Comparison of ENCODE assay signal across 23 cellular contexts in the genomic region with DNA sequence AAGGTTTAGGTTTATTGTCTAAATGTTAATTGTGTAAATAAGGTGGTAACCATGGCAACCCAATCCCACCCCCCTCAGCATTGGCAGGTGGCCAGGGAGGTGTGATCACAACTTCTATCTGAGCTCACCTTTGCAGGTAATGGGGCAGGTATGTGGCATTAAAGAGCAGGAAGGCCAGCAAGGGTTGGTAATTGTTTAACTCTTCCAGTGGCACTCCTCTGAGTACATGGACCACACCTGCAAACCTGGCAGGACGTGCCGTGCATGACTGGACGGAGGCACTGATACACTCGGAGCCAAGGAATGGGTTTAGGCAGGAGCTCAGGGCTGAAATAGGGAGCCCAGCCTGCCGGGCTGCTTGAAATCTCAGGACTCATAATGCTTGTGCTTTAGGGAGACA.
DNase-seq lines count a peak whose midpoint lies in the region; ATAC-seq and TF ChIP-seq lines count a peak whose summit lies in the region.
"Had no signal": no experiment of that assay in that cellular context is flagged by ENCODE, and none has a peak within 500 bp of the region (broad histone marks: within the 10 kb centered on the region; RNA-seq: fewer than 3 reads in every experiment).

No MANE protein-coding gene starts in this region.

- CTCF ChIA-PET in WTC11 (lab: Charles Lee): interaction anchor here (1.3 kb wide), 1 partner anchor 77 kb away, joined by 3 read pairs; no protein-coding TSS in a partner anchor

- H2AFZ ChIP-seq in GM23338: no peak overlapping the region

- H3K27me3 ChIP-seq in left lung (no peaks in the 10 kb centered on the region), GM23338 (ENCODE audit: insufficient read depth) (no peaks in the 10 kb centered on the region), tibial artery (no peaks in the 10 kb centered on the region)
- H3K27me3 ChIP-seq: BE2C, tibial nerve had no signal

- H3F3A ChIP-seq in GM23338 (replicated peaks; ENCODE audit: low read depth): no peaks in the 10 kb centered on the region

- H3K9me3 ChIP-seq in left lung (no peaks in the 10 kb centered on the region), tibial artery (no peaks in the 10 kb centered on the region)
- H3K9me3 ChIP-seq: BE2C, SK-N-SH, tibial nerve had no signal

- no peak overlapping the region for H3K4me3 Mint-ChIP-seq in endothelial cell (ENCODE audit: unreplicated experiment)
- no peak overlapping the region for H3K4me3 Mint-ChIP-seq in GM23338
- no peak overlapping the region for H3K4me3 Mint-ChIP-seq in WTC11
- H3K4me3 Mint-ChIP-seq: effector memory CD8-positive, alpha-beta T cell; stimulated activated naive CD8-positive, alpha-beta T cell treated with anti-CD3 and anti-CD28 coated beads, Interleukin-15, amount 100 ng/mL, for 72 hours had no signal

- H3K9me2 ChIP-seq in GM23338 (ENCODE audit: insufficient read depth): peaks cover 4% of the 10 kb centered on the region
- H3K9me2 ChIP-seq: SK-N-SH had no signal

- no peaks in the 10 kb centered on the region for H3K36me3 ChIP-seq in left lung
- no peaks in the 10 kb centered on the region for H3K36me3 ChIP-seq in GM23338 (ENCODE audit: insufficient read depth)
- no peaks in the 10 kb centered on the region for H3K36me3 ChIP-seq in tibial artery
- H3K36me3 ChIP-seq: BE2C, tibial nerve had no signal

- H3K79me2 ChIP-seq in GM23338 (replicated peaks; ENCODE audit: insufficient read depth): no peaks in the 10 kb centered on the region

- no peaks in the 10 kb centered on the region for H4K20me1 ChIP-seq in GM23338 (replicated peaks; ENCODE audit: insufficient read depth)

- H3K9me3 Mint-ChIP-seq in endothelial cell (ENCODE audit: unreplicated experiment) (no peaks in the 10 kb centered on the region), GM23338 (no peaks in the 10 kb centered on the region; the same call in 2 of the 3 replicates), WTC11 (peaks cover 20% of the 10 kb centered on the region)

- no peaks in the 10 kb centered on the region for H3K36me3 Mint-ChIP-seq in endothelial cell (ENCODE audit: low read depth, unreplicated experiment)
- H3K36me3 Mint-ChIP-seq in GM23338 (ENCODE audit: low read depth): no peaks in the 10 kb centered on the region
- peaks cover 4% of the 10 kb centered on the region for H3K36me3 Mint-ChIP-seq in WTC11

- H3K4me1 ChIP-seq in left lung (no peaks in the 10 kb centered on the region), GM23338 (ENCODE audit: insufficient read depth) (no peaks in the 10 kb centered on the region; the same call in 1 of the 2 replicates), tibial artery (no peaks in the 10 kb centered on the region)
- H3K4me1 ChIP-seq: BE2C, tibial nerve had no signal

- H3K4me2 ChIP-seq in GM23338: no peak overlapping the region
- H3K4me2 ChIP-seq: SK-N-SH had no signal

- no peak overlapping the region for H3K4me3 ChIP-seq in epithelial cell of esophagus (ENCODE audit: low read length)
- H3K4me3 ChIP-seq in left lung: no peak overlapping the region
- H3K4me3 ChIP-seq in GM23338: no peak overlapping the region
- H3K4me3 ChIP-seq in tibial artery: no peak overlapping the region
- H3K4me3 ChIP-seq: tibial nerve had no signal

- peak; percentile 58 for DNase-seq in LoVo (ENCODE audit: low spot score)
- peak; percentile 87 for DNase-seq in epithelial cell of esophagus (ENCODE audit: low read depth)
- peak; percentile 76 to 84 for DNase-seq in left lung
- DNase-seq in renal cortical epithelial cell (ENCODE audit: low read depth): peak; percentile 26
- DNase-seq in endothelial cell (ENCODE audit: low spot score): no peak
- DNase-seq in GM23338 (ENCODE audit: low spot score): no peak
- DNase-seq in tibial artery: no peak
- DNase-seq in WTC11 (ENCODE audit: low spot score): no peak
- DNase-seq: activated CD4-positive, alpha-beta T cell treated with anti-CD3 and anti-CD28 coated beads for 48 hours; activated naive CD4-positive, alpha-beta T cell; activated T-cell treated with anti-CD3 and anti-CD28 coated beads, Interleukin-2, amount 50 U/mL, for 48 hours; BE2C; DMS79; effector memory CD8-positive, alpha-beta T cell; GF-D8; H7; left cardiac atrium; NCI-H1048; NCI-H187 treated with DMSO at 0.1 percent for 48 hours; SK-N-SH; stimulated activated naive CD8-positive, alpha-beta T cell treated with anti-CD3 and anti-CD28 coated beads, Interleukin-15, amount 100 ng/mL, for 72 hours had no signal

- H3K27me3 Mint-ChIP-seq in endothelial cell (ENCODE audit: unreplicated experiment) (no peaks in the 10 kb centered on the region), GM23338 (ENCODE audit: insufficient read depth, low read depth, poor library complexity) (no peaks in the 10 kb centered on the region), WTC11 (ENCODE audit: low read depth) (no peaks in the 10 kb centered on the region)
- H3K27me3 Mint-ChIP-seq: effector memory CD8-positive, alpha-beta T cell; stimulated activated naive CD8-positive, alpha-beta T cell treated with anti-CD3 and anti-CD28 coated beads, Interleukin-15, amount 100 ng/mL, for 72 hours had no signal

- H3K27ac ChIP-seq in left lung: peak overlapping the region in 1 of 2 donors; percentile 33
- H3K27ac ChIP-seq in GM23338 (ENCODE audit: low read depth): no peak overlapping the region
- no peak overlapping the region for H3K27ac ChIP-seq in tibial artery
- H3K27ac ChIP-seq: tibial nerve had no signal

- POLR2A ChIA-PET in WTC11 (lab: Charles Lee): no interaction called here

- H3K27ac Mint-ChIP-seq in endothelial cell (ENCODE audit: unreplicated experiment): no peak overlapping the region
- H3K27ac Mint-ChIP-seq in GM23338: no peak overlapping the region
- no peak overlapping the region for H3K27ac Mint-ChIP-seq in WTC11
- H3K27ac Mint-ChIP-seq: effector memory CD8-positive, alpha-beta T cell; stimulated activated naive CD8-positive, alpha-beta T cell treated with anti-CD3 and anti-CD28 coated beads, Interleukin-15, amount 100 ng/mL, for 72 hours had no signal

- no peak for TF ChIP-seq CTCF in epithelial cell of esophagus (IDR thresholded peaks at IDR 0.05; ENCODE audit: insufficient read depth, low read depth, low read length, missing control alignments)
- TF ChIP-seq CTCF in left lung (IDR thresholded peaks at IDR 0.05): no peak
- no peak for TF ChIP-seq CTCF in endothelial cell (IDR thresholded peaks at IDR 0.05; ENCODE audit: unreplicated experiment)
- no peak for TF ChIP-seq CTCF in GM23338 (conservative IDR thresholded peaks at IDR 0.05; ENCODE audit: low read depth in 2 of 2)
- TF ChIP-seq CTCF in tibial artery (IDR thresholded peaks at IDR 0.05): no peak
- TF ChIP-seq CTCF in WTC11 (IDR thresholded peaks at IDR 0.05): no peak

- peak; percentile 96 for ATAC-seq in left lung
- ATAC-seq in GM23338: no peak
- ATAC-seq in WTC11: no peak
- ATAC-seq: effector memory CD8-positive, alpha-beta T cell; left cardiac atrium; sciatic nerve; stimulated activated naive CD8-positive, alpha-beta T cell treated with anti-CD3 and anti-CD28 coated beads, Interleukin-15, amount 100 ng/mL, for 72 hours had no signal

- intact Hi-C loops in left lung (cut with DNase I): no loop called here
- intact Hi-C loops in tibial artery (cut with DNase I; ENCODE audit: low total_unique reads): no loop called here

- H3K4me1 Mint-ChIP-seq in endothelial cell (ENCODE audit: unreplicated experiment) (peaks cover 4% of the 10 kb centered on the region), GM23338 (peaks cover 12% of the 10 kb centered on the region), WTC11 (peaks cover 16% of the 10 kb centered on the region)

TF ChIP-seq in GM23338, 12 proteins besides CTCF, POLR2A, EP300 and RAD21 (continues in another document):
- no peak for TF ChIP-seq STAT1 (IDR thresholded peaks at IDR 0.05; ENCODE audit: unreplicated experiment)
- TF ChIP-seq, protein P1, sequence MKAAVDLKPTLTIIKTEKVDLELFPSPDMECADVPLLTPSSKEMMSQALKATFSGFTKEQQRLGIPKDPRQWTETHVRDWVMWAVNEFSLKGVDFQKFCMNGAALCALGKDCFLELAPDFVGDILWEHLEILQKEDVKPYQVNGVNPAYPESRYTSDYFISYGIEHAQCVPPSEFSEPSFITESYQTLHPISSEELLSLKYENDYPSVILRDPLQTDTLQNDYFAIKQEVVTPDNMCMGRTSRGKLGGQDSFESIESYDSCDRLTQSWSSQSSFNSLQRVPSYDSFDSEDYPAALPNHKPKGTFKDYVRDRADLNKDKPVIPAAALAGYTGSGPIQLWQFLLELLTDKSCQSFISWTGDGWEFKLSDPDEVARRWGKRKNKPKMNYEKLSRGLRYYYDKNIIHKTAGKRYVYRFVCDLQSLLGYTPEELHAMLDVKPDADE (IDR thresholded peaks at IDR 0.05): no peak

TF ChIP-seq in WTC11, 78 proteins besides CTCF, POLR2A, EP300 and RAD21 (continues in another document):
- no peak for TF ChIP-seq GABPB1 (CRISPR knock-in tag; IDR thresholded peaks at IDR 0.05)
- TF ChIP-seq, protein P2, sequence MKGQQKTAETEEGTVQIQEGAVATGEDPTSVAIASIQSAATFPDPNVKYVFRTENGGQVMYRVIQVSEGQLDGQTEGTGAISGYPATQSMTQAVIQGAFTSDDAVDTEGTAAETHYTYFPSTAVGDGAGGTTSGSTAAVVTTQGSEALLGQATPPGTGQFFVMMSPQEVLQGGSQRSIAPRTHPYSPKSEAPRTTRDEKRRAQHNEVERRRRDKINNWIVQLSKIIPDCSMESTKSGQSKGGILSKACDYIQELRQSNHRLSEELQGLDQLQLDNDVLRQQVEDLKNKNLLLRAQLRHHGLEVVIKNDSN (CRISPR knock-in tag; IDR thresholded peaks at IDR 0.05): no peak

Comparison
In these comparisons a context has a peak if more than half of its experiments do, and no peak if none do; other contexts are left out.
1. DNase-seq: peak in LoVo (single experiment), epithelial cell of esophagus (single experiment), left lung (2 of 2) and renal cortical epithelial cell (single experiment); none in endothelial cell (single experiment), GM23338 (single experiment), tibial artery (0 of 2) and WTC11 (single experiment).